In the genomic region with DNA sequence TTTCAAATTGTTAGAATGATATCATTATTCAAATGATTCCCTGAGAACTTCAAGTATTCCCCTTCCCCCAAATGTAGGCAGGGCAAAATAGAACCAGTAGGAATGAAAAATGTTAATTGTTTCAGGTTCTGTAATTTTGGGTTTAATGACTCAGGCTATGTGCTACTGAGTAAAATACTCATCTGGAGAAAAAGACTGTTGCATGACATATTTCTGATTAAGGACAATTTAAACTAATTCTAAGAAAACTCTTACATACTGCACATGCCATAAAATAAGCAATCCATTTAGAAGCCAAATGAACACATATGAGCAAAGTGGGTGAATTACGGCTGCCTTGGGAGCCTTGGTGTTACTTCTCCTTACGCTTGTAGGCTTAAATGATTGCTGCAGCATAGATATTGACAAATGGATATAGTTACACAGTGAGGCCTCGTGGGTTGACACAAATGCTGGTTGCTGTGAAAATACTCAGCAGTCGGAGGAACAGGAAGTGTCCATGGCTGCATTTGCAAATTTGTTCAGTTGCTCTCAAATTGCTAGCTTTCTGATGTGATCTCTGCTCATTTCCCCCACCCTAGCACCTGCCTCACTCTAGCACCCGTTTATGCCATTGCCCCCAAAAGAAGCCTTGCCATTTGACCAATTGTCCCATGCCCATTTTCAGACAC, we compare ENCODE assay signal across 8 cellular contexts.
DNase-seq lines count a peak whose midpoint lies in the region; ATAC-seq and TF ChIP-seq lines count a peak whose summit lies in the region.

No MANE protein-coding gene starts in this region.

- intact Hi-C loops in heart right ventricle (cut with DNase I): loop anchor here in 1 of 10 donors (10.0 kb wide), 1 partner anchor 400 kb away; no protein-coding TSS in a partner anchor

- TF ChIP-seq CTCF in GM12864 (IDR thresholded peaks at IDR 0.05; ENCODE audit: low read depth, low read length, missing control alignments) (no peak), heart right ventricle (IDR thresholded peaks at IDR 0.05) (no peak), MM.1S (IDR thresholded peaks at IDR 0.05; ENCODE audit: low read length) (no peak)

- peaks cover 7% of the 10 kb centered on the region for H3F3A ChIP-seq in MM.1S (ENCODE audit: insufficient read depth, low read length)

- peak overlapping the region; percentile 51 to 84 (median 60) for H3K4me3 Mint-ChIP-seq in immature natural killer cell

- H3K36me3 Mint-ChIP-seq in immature natural killer cell: no peaks in the 10 kb centered on the region

- H3K36me3 ChIP-seq in heart right ventricle: no peaks in the 10 kb centered on the region
- H3K36me3 ChIP-seq in MM.1S (replicated peaks; ENCODE audit: insufficient read depth, low read length): no peaks in the 10 kb centered on the region

- H3K4me1 ChIP-seq in heart right ventricle: peaks cover 0 to 53% (median 0%) of the 10 kb centered on the region in 9 donors
- H3K4me1 ChIP-seq in MM.1S (ENCODE audit: low read length): peaks cover 19% of the 10 kb centered on the region

- peaks cover 7 to 18% (median 9%) of the 10 kb centered on the region in 3 donors for H3K27me3 Mint-ChIP-seq in immature natural killer cell (ENCODE audit: low read depth in 3 of 3)

- no peaks in the 10 kb centered on the region for H3K9me3 ChIP-seq in heart right ventricle
- no peaks in the 10 kb centered on the region for H3K9me3 ChIP-seq in MM.1S (replicated peaks; ENCODE audit: insufficient read depth, low read length)

- H3K27me3 ChIP-seq in heart right ventricle (no peaks in the 10 kb centered on the region), MM.1S (replicated peaks; ENCODE audit: insufficient read depth, low read length) (peaks cover 13% of the 10 kb centered on the region)

- H3K9me3 Mint-ChIP-seq in immature natural killer cell: no peaks in the 10 kb centered on the region

- no peak overlapping the region for H3K9ac ChIP-seq in MM.1S (ENCODE audit: low read length)

- H3K4me3 ChIP-seq in GM12864 (ENCODE audit: low read depth, low read length) (no peak overlapping the region), heart right ventricle (no peak overlapping the region), MM.1S (ENCODE audit: low read length) (no peak overlapping the region)

- 69 to 78% methylated on average over 5 of the region's 5 CpGs for WGBS in heart right ventricle, 2 donors

- ATAC-seq in GM21619 (IDR thresholded peaks at IDR 0.05; ENCODE audit: unreplicated experiment) (peak; percentile 25), heart right ventricle (no peak)

- H3K79me2 ChIP-seq in MM.1S (ENCODE audit: low read length): no peaks in the 10 kb centered on the region

- H3K9me2 ChIP-seq in MM.1S (replicated peaks; ENCODE audit: insufficient read depth, low read length): no peaks in the 10 kb centered on the region

- no peak overlapping the region for H3K27ac ChIP-seq in heart right ventricle
- no peak overlapping the region for H3K27ac ChIP-seq in MM.1S (ENCODE audit: low read length)

- H2AFZ ChIP-seq in MM.1S (ENCODE audit: low read length): no peak overlapping the region

- peak; percentile 38 for DNase-seq in GM12864 (ENCODE audit: low read depth)
- peak; percentile 43 for DNase-seq in NCI-H2107 (lab: John Stamatoyannopoulos, UW)
- peak; percentile 29 to 43 (median 30) for DNase-seq in immature natural killer cell
- no peak for DNase-seq in pons (ENCODE audit: low spot score)
- DNase-seq in heart right ventricle: no peak
- DNase-seq in iPS-NIHi11 (ENCODE audit: low spot score): no peak
- DNase-seq in MM.1S: no peak

- no peak overlapping the region for H3K4me2 ChIP-seq in MM.1S (ENCODE audit: low read depth, low read length)

- no peaks in the 10 kb centered on the region for H4K20me1 ChIP-seq in MM.1S (ENCODE audit: insufficient read depth, low read length)

- H3K4me1 Mint-ChIP-seq in immature natural killer cell: peaks cover 55 to 60% of the 10 kb centered on the region in 2 donors

- H3K27ac Mint-ChIP-seq in immature natural killer cell: peak overlapping the region; percentile 60 to 93 (median 81)

Comparison
In these comparisons a context has a peak if more than half of its experiments do, and no peak if none do; other contexts are left out.
1. DNase-seq: peak in GM12864 (single experiment), NCI-H2107 (single experiment) and immature natural killer cell (3 of 3); none in pons (single experiment), heart right ventricle (0 of 2), iPS-NIHi11 (single experiment) and MM.1S (single experiment).